8 cellular contexts compared by ENCODE assay signal in the genomic region with DNA sequence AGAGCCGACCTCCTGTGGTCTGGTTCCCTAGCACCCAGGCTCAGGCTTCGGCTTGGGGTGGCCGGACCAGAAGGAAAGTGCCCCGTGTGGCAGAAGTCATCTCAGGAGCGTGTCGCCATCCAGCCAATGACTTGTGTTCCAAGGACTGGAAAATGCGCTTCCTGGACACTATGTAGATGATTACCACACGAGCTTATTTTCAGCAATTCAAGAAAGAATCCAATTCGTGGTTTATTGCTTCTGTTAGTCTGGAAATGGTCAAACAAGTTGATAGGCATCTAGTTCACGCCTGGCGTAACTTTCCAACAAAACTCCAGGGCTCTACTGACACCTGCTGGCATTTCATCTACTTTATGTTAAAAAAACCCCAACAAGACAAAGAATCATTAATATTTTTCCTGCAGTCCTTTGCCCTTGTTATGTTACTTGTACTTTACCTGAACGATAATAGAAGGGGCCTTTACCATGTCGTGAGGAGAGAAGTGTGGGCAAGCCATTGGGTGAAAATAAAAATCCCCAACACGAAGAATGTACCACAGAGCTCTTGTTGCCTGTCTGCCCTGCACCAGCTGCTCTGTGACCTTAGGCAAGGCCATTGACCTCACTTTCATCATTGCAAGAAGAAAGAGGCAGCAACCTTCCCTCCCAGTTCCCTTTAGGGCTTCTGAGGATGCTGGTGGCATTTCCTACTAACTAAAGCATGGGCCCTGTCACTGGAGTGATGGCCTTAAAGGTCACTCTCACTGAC.
DNase-seq lines count a peak whose midpoint lies in the region; ATAC-seq, FAIRE-seq and TF ChIP-seq lines count a peak whose summit lies in the region.

No MANE protein-coding gene starts in this region.

- no peak for ATAC-seq in HG03039 (IDR thresholded peaks at IDR 0.05; ENCODE audit: unreplicated experiment)
- no peak for ATAC-seq in activated CD4-positive, CD25-positive, alpha-beta regulatory T cell treated with anti-CD3 and anti-CD28 coated beads, Interleukin-2, amount 50 U/mL, for 24 hours

- peaks cover 3% of the 10 kb centered on the region for H3K36me3 Mint-ChIP-seq in osteocyte (ENCODE audit: unreplicated experiment)

- H3K4me3 ChIP-seq in fibroblast of mammary gland (ENCODE audit: control insufficient read depth, low read depth, low read length) = no peak overlapping the region

- DNase-seq in HTR-8/SVneo (ENCODE audit: insufficient read length, low spot score) (peak; percentile 54), RKO (ENCODE audit: low spot score) (peak; percentile 54), fibroblast of mammary gland (ENCODE audit: low read depth) (peak; percentile 78), osteocyte (ENCODE audit: extremely low spot score, unreplicated experiment) (no peak), hepatic stellate cell (ENCODE audit: low spot score) (no peak)

- no peak overlapping the region for H3K27ac ChIP-seq in C4-2B

- no peak for FAIRE-seq in HTR-8/SVneo (lab: Jason Lieb, UNC)

- no peaks in the 10 kb centered on the region for H3K27me3 Mint-ChIP-seq in osteocyte (ENCODE audit: unreplicated experiment)

- no peak overlapping the region for H3K4me3 Mint-ChIP-seq in osteocyte (ENCODE audit: unreplicated experiment)

- H3K4me1 Mint-ChIP-seq in osteocyte (ENCODE audit: unreplicated experiment) = peaks cover 18% of the 10 kb centered on the region

- H3K9me3 Mint-ChIP-seq in osteocyte (ENCODE audit: unreplicated experiment) = no peaks in the 10 kb centered on the region

- TF ChIP-seq CTCF in C4-2B (conservative IDR thresholded peaks at IDR 0.05) = peak; percentile 64
- TF ChIP-seq CTCF in fibroblast of mammary gland (conservative IDR thresholded peaks at IDR 0.05; ENCODE audit: control insufficient read depth, insufficient read depth, low read depth, low read length) = peak; percentile 50
- peak; percentile 75 for TF ChIP-seq CTCF in osteocyte (IDR thresholded peaks at IDR 0.05)

- H3K27ac Mint-ChIP-seq in osteocyte (ENCODE audit: unreplicated experiment) = no peak overlapping the region

Comparison
In these comparisons a context has a peak if more than half of its experiments do, and no peak if none do; other contexts are left out.
1. DNase-seq: peak in HTR-8/SVneo (single experiment), RKO (single experiment) and fibroblast of mammary gland (single experiment); none in osteocyte (single experiment) and hepatic stellate cell (single experiment).
2. Peak in every context shown above with its lines, with median percentiles within 50 percentile points of each other: CTCF ChIP-seq.